ENCODE assay signal across 8 cellular contexts in genomic region chrX:154918060-154918483, GRCh38. TPM values are rescaled to one million over a fixed set of nuclear protein-coding genes. Genes with fewer than 3 reads are reported as not detected.
DNase-seq lines count a peak whose midpoint lies in the region; ATAC-seq and TF ChIP-seq lines count a peak whose summit lies in the region.

No MANE protein-coding gene starts in this region.

- CTCF ChIA-PET in HCT116 (lab: Charles Lee): interaction anchor here (0.6 to 2.4 kb wide), 16 partner anchors 10 to 299 kb away, joined by 3 to 24 read pairs (median 3); partner anchors contain the start of genes FUNDC2 and VBP1

- DNase-seq in DMS53 (lab: John Stamatoyannopoulos, UW) (peak; percentile 85), HCT116 (ENCODE audit: low read depth, low spot score) (peak; percentile 63), NCI-H2196 (lab: John Stamatoyannopoulos, UW; ENCODE audit: unreplicated experiment) (peak; percentile 67), endodermal cell (peak; percentile 78), mesenchymal stem cell (peak; percentile 86), suprapubic skin (ENCODE audit: low spot score in 2 of 2) (no peak)
- DNase-seq in activated CD4-positive, alpha-beta T cell treated with anti-CD3 and anti-CD28 coated beads for 4 hours: peak; percentile 1 to 2

- peak overlapping the region; percentile 23 for H3K27ac Mint-ChIP-seq in endodermal cell

- no peaks in the 10 kb centered on the region for H3K36me3 Mint-ChIP-seq in endodermal cell (ENCODE audit: low read depth)

- H2BK5ac ChIP-seq in mesenchymal stem cell (ENCODE audit: low read depth, low read length, poor library complexity, severe bottlenecking): no peak overlapping the region

- no peak overlapping the region for H3K14ac ChIP-seq in mesenchymal stem cell (ENCODE audit: low read length in 2 of 2)

- TF ChIP-seq EP300 in suprapubic skin (IDR thresholded peaks at IDR 0.05): no peak

- H3K4me1 ChIP-seq in HCT116 (ENCODE audit: control insufficient read depth in 1 of 2, insufficient read depth in 2 of 2, low read length in 2 of 2) (no peaks in the 10 kb centered on the region; a peak in 1 of 4 replicates), endodermal cell (ENCODE audit: control insufficient read depth, insufficient read depth, low read length) (no peaks in the 10 kb centered on the region), mesenchymal stem cell (ENCODE audit: control insufficient read depth, insufficient read depth, low read depth, low read length) (no peaks in the 10 kb centered on the region), suprapubic skin (no peaks in the 10 kb centered on the region)

- TF ChIP-seq RAD21 in HCT116 (IDR thresholded peaks at IDR 0.05; ENCODE audit: low read depth): peak; percentile 85

- H3K4me3 Mint-ChIP-seq in endodermal cell: peak overlapping the region; percentile 50

- H3K9ac ChIP-seq in HCT116 (ENCODE audit: low read length) (no peak overlapping the region), endodermal cell (ENCODE audit: extremely low read depth, low read length, poor library complexity, severe bottlenecking) (no peak overlapping the region), mesenchymal stem cell (ENCODE audit: low read length) (peak overlapping the region; percentile 32)

- ATAC-seq in HCT116 (peak; percentile 92), GM21423 (IDR thresholded peaks at IDR 0.05; ENCODE audit: unreplicated experiment) (no peak)

- peak; percentile 49 to 64 (median 62); a peak in 5 of 6 replicates for TF ChIP-seq CTCF in HCT116 (IDR thresholded peaks at IDR 0.05 in 2 of 3, conservative IDR thresholded peaks at IDR 0.05 in 1 of 3; ENCODE audit: borderline replicate concordance in 1 of 3, insufficient read depth in 1 of 3, low read depth in 2 of 3, low read length in 2 of 3)
- peak; percentile 82 for TF ChIP-seq CTCF in endodermal cell (conservative IDR thresholded peaks at IDR 0.05)
- TF ChIP-seq CTCF in suprapubic skin (IDR thresholded peaks at IDR 0.05): peak; percentile 30 to 35

- no peaks in the 10 kb centered on the region for H3K79me2 ChIP-seq in HCT116 (ENCODE audit: insufficient read depth, low read length)

- H3K27me3 Mint-ChIP-seq in endodermal cell (ENCODE audit: insufficient read depth): no peaks in the 10 kb centered on the region

- 15% methylated on average over 5 of the region's 5 CpGs; no CpG with 5 or more reads in 1 of the 2 experiments for WGBS in endodermal cell (ENCODE audit: insufficient coverage in 1 of 2, insufficient read length in 1 of 2), 2 experiments
- 4% methylated on average over 4 of the region's 5 CpGs for WGBS in mesenchymal stem cell
- 15% methylated on average over 5 of the region's 5 CpGs for WGBS in suprapubic skin

- no peak overlapping the region for H3K4ac ChIP-seq in mesenchymal stem cell (ENCODE audit: low read depth in 1 of 2, low read length in 2 of 2)

- no peak overlapping the region for H3K23ac ChIP-seq in mesenchymal stem cell (ENCODE audit: low read length in 2 of 2)

- intact Hi-C loops in HCT116 (cut with micrococcal nuclease): loop anchor here (1.0 to 10.0 kb wide), 3 partner anchors 139 to 229 kb away; no protein-coding TSS in a partner anchor

- H2BK15ac ChIP-seq in mesenchymal stem cell (ENCODE audit: low read depth, poor library complexity, severe bottlenecking): no peak overlapping the region

- no peaks in the 10 kb centered on the region for H3K9me3 ChIP-seq in HCT116 (ENCODE audit: control insufficient read depth in 1 of 2, insufficient read depth in 1 of 2, low read depth in 1 of 2, low read length in 2 of 2)
- peaks cover 5% of the 10 kb centered on the region for H3K9me3 ChIP-seq in endodermal cell (ENCODE audit: control insufficient read depth, low read length)
- H3K9me3 ChIP-seq in mesenchymal stem cell (ENCODE audit: control insufficient read depth, low read length): no peaks in the 10 kb centered on the region
- no peaks in the 10 kb centered on the region for H3K9me3 ChIP-seq in suprapubic skin

- H2AFZ ChIP-seq in HCT116 (ENCODE audit: low read depth, low read length, poor library complexity, severe bottlenecking) (peak overlapping the region; percentile 74), mesenchymal stem cell (ENCODE audit: low read depth, low read length) (no peak overlapping the region)

- H2BK120ac ChIP-seq in mesenchymal stem cell (ENCODE audit: low read depth, low read length): no peak overlapping the region

- no peak overlapping the region for H2BK12ac ChIP-seq in mesenchymal stem cell (ENCODE audit: low read length in 2 of 2)

- peaks cover 2% of the 10 kb centered on the region for H3K4me1 Mint-ChIP-seq in endodermal cell

- no peak overlapping the region for H3K27ac ChIP-seq in HCT116 (ENCODE audit: low read depth, low read length)
- no peak overlapping the region for H3K27ac ChIP-seq in endodermal cell (ENCODE audit: low read depth, low read length)
- H3K27ac ChIP-seq in mesenchymal stem cell (ENCODE audit: low read length, poor library complexity, severe bottlenecking): no peak overlapping the region
- H3K27ac ChIP-seq in suprapubic skin: no peak overlapping the region

- POLR2A ChIA-PET in HCT116 (lab: Charles Lee): no interaction called here

- peaks cover 53% of the 10 kb centered on the region for H3K9me3 Mint-ChIP-seq in endodermal cell

- RAD21 ChIA-PET in HCT116 (lab: Charles Lee; ENCODE audit: low non-redundant PET in 1 of 2, low total read pairs in 2 of 2, uncharacterized antibody in 2 of 2, unreplicated experiment in 2 of 2): interaction anchor here in 1 of 2 experiments (1.0 kb wide), 1 partner anchor 261 kb away, joined by 3 read pairs; no protein-coding TSS in a partner anchor

- H4K20me1 ChIP-seq in HCT116 (ENCODE audit: insufficient read depth): no peaks in the 10 kb centered on the region

- no peaks in the 10 kb centered on the region for H3K9me2 ChIP-seq in HCT116 (ENCODE audit: insufficient read depth)

- H3K36me3 ChIP-seq in HCT116 (ENCODE audit: control insufficient read depth in 1 of 2, insufficient read depth in 2 of 2, low read length in 2 of 2) (no peaks in the 10 kb centered on the region), endodermal cell (ENCODE audit: control insufficient read depth, insufficient read depth, low read length) (no peaks in the 10 kb centered on the region), mesenchymal stem cell (ENCODE audit: control insufficient read depth in 1 of 2, insufficient read depth in 2 of 2, low read depth in 1 of 2, low read length in 2 of 2) (no peaks in the 10 kb centered on the region), suprapubic skin (no peaks in the 10 kb centered on the region)

- no peak overlapping the region for H2AK5ac ChIP-seq in mesenchymal stem cell (ENCODE audit: low read length, severe bottlenecking)

- BruUV-seq in HCT116 (replicated peaks; lab: Mats Ljungman, UMichigan): no TSS peak

- TF ChIP-seq POLR2A in HCT116 (IDR thresholded peaks at IDR 0.05; ENCODE audit: borderline replicate concordance, extremely low read depth, insufficient read depth, insufficient read length): no peak
- TF ChIP-seq POLR2A in suprapubic skin (IDR thresholded peaks at IDR 0.05): no peak

- H4K8ac ChIP-seq in mesenchymal stem cell (ENCODE audit: low read length): no peak overlapping the region

- H3K4me2 ChIP-seq in HCT116 (ENCODE audit: low read length): peak overlapping the region; percentile 76
- H3K4me2 ChIP-seq in mesenchymal stem cell (ENCODE audit: low read length, poor library complexity, severe bottlenecking): peak overlapping the region; percentile 34

- no peak overlapping the region for H4K91ac ChIP-seq in mesenchymal stem cell (ENCODE audit: low read length)

- H3K4me3 ChIP-seq in HCT116 (replicated peaks in 1 of 2; ENCODE audit: low read depth in 1 of 2, low read length in 2 of 2) (peak overlapping the region in 1 of 2 experiments; percentile 38; a peak in 3 of 4 replicates), endodermal cell (ENCODE audit: low read length) (no peak overlapping the region), mesenchymal stem cell (ENCODE audit: insufficient read depth in 1 of 2, low read depth in 1 of 2, low read length in 2 of 2) (peak overlapping the region in 1 of 2 experiments; percentile 54), suprapubic skin (no peak overlapping the region)

- no peak overlapping the region for H3K18ac ChIP-seq in mesenchymal stem cell (ENCODE audit: low read depth in 1 of 2, low read length in 2 of 2)

- no peaks in the 10 kb centered on the region for H3K27me3 ChIP-seq in HCT116 (ENCODE audit: insufficient read depth, low read length)
- H3K27me3 ChIP-seq in endodermal cell (ENCODE audit: control insufficient read depth, insufficient read depth, low read length, poor library complexity, severe bottlenecking): no peaks in the 10 kb centered on the region
- no peaks in the 10 kb centered on the region for H3K27me3 ChIP-seq in mesenchymal stem cell (ENCODE audit: control insufficient read depth in 1 of 2, insufficient read depth in 1 of 2, low read length in 2 of 2)
- H3K27me3 ChIP-seq in suprapubic skin: no peaks in the 10 kb centered on the region

- no peaks in the 10 kb centered on the region for H3K79me1 ChIP-seq in mesenchymal stem cell (replicated peaks; ENCODE audit: low read length, poor library complexity, severe bottlenecking)

TF ChIP-seq in HCT116, 20 proteins besides CTCF, POLR2A, EP300 and RAD21:
- TF ChIP-seq SRF (IDR thresholded peaks at IDR 0.05; ENCODE audit: low read depth): no peak
- TF ChIP-seq EGR1 (IDR thresholded peaks at IDR 0.05; ENCODE audit: low read depth): no peak
- TF ChIP-seq ELF1 (IDR thresholded peaks at IDR 0.05; ENCODE audit: borderline replicate concordance, low read depth): no peak
- no peak for TF ChIP-seq JUND (IDR thresholded peaks at IDR 0.05)
- TF ChIP-seq TCF7L2 (IDR thresholded peaks at IDR 0.05; ENCODE audit: borderline replicate concordance, extremely low read depth, insufficient read depth, insufficient read length): no peak
- TF ChIP-seq YY1 (IDR thresholded peaks at IDR 0.05; ENCODE audit: extremely low read depth, insufficient replicate concordance, low read depth, low read length): no peak
- no peak for TF ChIP-seq CBX3 (IDR thresholded peaks at IDR 0.05; ENCODE audit: low read depth)
- TF ChIP-seq, protein P1, sequence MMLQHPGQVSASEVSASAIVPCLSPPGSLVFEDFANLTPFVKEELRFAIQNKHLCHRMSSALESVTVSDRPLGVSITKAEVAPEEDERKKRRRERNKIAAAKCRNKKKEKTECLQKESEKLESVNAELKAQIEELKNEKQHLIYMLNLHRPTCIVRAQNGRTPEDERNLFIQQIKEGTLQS (IDR thresholded peaks at IDR 0.05): no peak
- TF ChIP-seq POLR2AphosphoS5 (IDR thresholded peaks at IDR 0.05; ENCODE audit: low read depth, low read length): no peak

RNA-seq across cellular contexts. Expression of gene F8A1, which starts 31.9 kb away (rescaled TPM):
- 28.8 TPM for total RNA-seq in HCT116 (2021; ENCODE audit: unreplicated experiment)
- 21.8 and 26.7 TPM in 2 replicates for polyA plus RNA-seq in HCT116 (2012)
- total RNA-seq in endodermal cell: 10 to 100 TPM; 23.2 to 27.7 TPM
- 17.6 TPM for polyA plus RNA-seq in endodermal cell (2013, experiment 1 of 2)
- polyA plus RNA-seq in endodermal cell (2013, experiment 2 of 2): 16.6 TPM
- polyA plus RNA-seq in mesenchymal stem cell (2013, experiment 1 of 2): 44.1 TPM
- polyA plus RNA-seq in mesenchymal stem cell (2013, experiment 2 of 2): 44.7 TPM
- 10 to 100 TPM in 2 of 4 donors, 1 to 10 TPM in 2; 4.4 to 10.8 (median 7.6) TPM for total RNA-seq in suprapubic skin

Comparison
In these comparisons a context has a peak if more than half of its experiments do, and no peak if none do; other contexts are left out.
1. DNase-seq: peak in DMS53 (single experiment), HCT116 (single experiment), NCI-H2196 (single experiment), activated CD4-positive, alpha-beta T cell treated with anti-CD3 and anti-CD28 coated beads for 4 hours (2 of 2), endodermal cell (single experiment) and mesenchymal stem cell (single experiment); none in suprapubic skin (0 of 2).
2. Peak in every context shown above with its lines, with median percentiles within 50 percentile points of each other: CTCF ChIP-seq.